In the genomic region with DNA sequence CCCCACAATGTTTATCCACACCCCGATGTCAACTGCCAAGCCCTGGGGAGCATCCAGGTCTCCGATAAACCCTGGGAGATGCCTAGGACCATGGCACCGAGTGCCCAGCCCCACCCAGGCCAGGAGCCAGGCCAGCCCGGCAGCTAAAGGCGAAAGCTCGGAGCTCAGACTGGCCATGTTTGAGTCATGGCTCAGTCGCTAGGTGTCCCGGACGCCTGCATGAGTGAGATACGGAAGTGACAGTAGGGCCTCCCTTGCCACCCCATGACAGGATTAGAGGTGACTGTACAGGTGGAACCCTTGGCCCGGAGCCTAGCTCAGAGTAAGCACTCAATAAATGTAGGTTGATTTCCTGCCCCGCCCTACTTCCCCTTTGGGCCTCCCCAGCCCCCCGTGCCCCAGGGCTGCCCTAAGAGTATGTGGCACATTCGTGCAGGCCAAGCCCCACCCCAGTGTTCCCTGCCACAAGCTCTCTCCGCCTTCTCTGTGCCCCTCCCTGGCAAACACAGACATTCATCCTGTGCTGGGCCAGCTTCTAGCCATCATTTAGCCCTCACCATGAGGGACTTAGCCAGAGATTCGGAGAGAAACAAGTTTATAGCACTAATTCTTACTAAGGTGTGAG, we compare ENCODE assay signal across 8 cellular contexts. TPM values are rescaled to one million over a fixed set of nuclear protein-coding genes. Genes with fewer than 3 reads are reported as not detected.
DNase-seq lines count a peak whose midpoint lies in the region; ATAC-seq, FAIRE-seq and TF ChIP-seq lines count a peak whose summit lies in the region.

No MANE protein-coding gene starts in this region.

- no TSS peak for BruUV-seq in Calu3 (replicated peaks; lab: Mats Ljungman, UMichigan)

- no peaks in the 10 kb centered on the region for H3K36me3 ChIP-seq in psoas muscle (ENCODE audit: insufficient read depth in 1 of 2, low read depth in 1 of 2)

- intact Hi-C loops in Calu3 (cut with micrococcal nuclease; ENCODE audit: unreplicated experiment) (no loop called here), psoas muscle (cut with DNase I) (no loop called here)

- H3K27me3 ChIP-seq in psoas muscle (ENCODE audit: insufficient read depth in 3 of 3, low read length in 2 of 3) = peaks cover 0 to 8% (median 6%) of the 10 kb centered on the region in 3 donors

- no peaks in the 10 kb centered on the region for H3K4me1 ChIP-seq in psoas muscle

- peak in 3 of 4 donors; percentile 48 to 59 (median 58) for ATAC-seq in psoas muscle

- no peak overlapping the region for H3K27ac Mint-ChIP-seq in Calu3 (ENCODE audit: unreplicated experiment)

- CTCF ChIA-PET in Calu3 (lab: Charles Lee) = interaction anchor here (0.6 to 1.4 kb wide), 7 partner anchors 18 to 127 kb away, joined by 3 to 9 read pairs (median 3); partner anchors contain the start of genes AP1M1, FAM32A, HSH2D and RAB8A

- no peaks in the 10 kb centered on the region for H3K27me3 Mint-ChIP-seq in Calu3 (ENCODE audit: unreplicated experiment)

- peaks cover 27% of the 10 kb centered on the region for H3K36me3 Mint-ChIP-seq in Calu3 (ENCODE audit: insufficient read depth, unreplicated experiment)

- peak overlapping the region; percentile 55 for H3K27ac ChIP-seq in psoas muscle

- no peaks in the 10 kb centered on the region for H3K9me3 ChIP-seq in psoas muscle

- H3K4me3 ChIP-seq in psoas muscle = peak overlapping the region; percentile 18

- 57 to 71% (median 58%) methylated on average over 16 of the region's 16 CpGs for WGBS in psoas muscle, 3 donors

- FAIRE-seq in frontal cortex (lab: Jason Lieb, UNC) = no peak

- TF ChIP-seq CTCF in Calu3 (IDR thresholded peaks at IDR 0.05; ENCODE audit: unreplicated experiment) (no peak), psoas muscle (IDR thresholded peaks at IDR 0.05) (no peak)

- DNase-seq in Calu3 (peak; percentile 94), HPDE6-E6E7 (ENCODE audit: extremely low spot score) (peak; percentile 64), dermis blood vessel endothelial cell (peak; percentile 83), psoas muscle (peak; percentile 59 to 67), AG08396 (ENCODE audit: low spot score) (no peak), frontal cortex (ENCODE audit: low spot score in 2 of 2) (no peak), COLO829 (ENCODE audit: low spot score) (no peak)
- DNase-seq in activated CD4-positive, alpha-beta T cell treated with anti-CD3 and anti-CD28 coated beads for 48 hours = peak; percentile 88

- H3K9me3 Mint-ChIP-seq in Calu3 (ENCODE audit: low read depth, unreplicated experiment) = no peaks in the 10 kb centered on the region

- H3K4me3 Mint-ChIP-seq in Calu3 (ENCODE audit: low read depth, unreplicated experiment) = no peak overlapping the region

- H3K4me1 Mint-ChIP-seq in Calu3 (ENCODE audit: low read depth, unreplicated experiment) = peaks cover 7% of the 10 kb centered on the region

RNA-seq across cellular contexts. Expression of gene TPM4, which starts 5.8 kb away (rescaled TPM):
- 219 and 224 TPM in 2 replicates for total RNA-seq in Calu3 (2022)
- total RNA-seq in dermis blood vessel endothelial cell = 533 and 897 TPM in 2 replicates
- 10 to 100 TPM; 30.5 to 57.3 (median 42.5) TPM for total RNA-seq in psoas muscle
- polyA plus RNA-seq in psoas muscle = 10 to 100 TPM; 24.3 to 43.2 (median 40.8) TPM
- 86.0 TPM for total RNA-seq in frontal cortex

RNA-seq across cellular contexts. Expression of gene RAB8A, which starts 41.2 kb away (rescaled TPM):
- total RNA-seq in Calu3 (2022) (76.6 and 77.3 TPM in 2 replicates), dermis blood vessel endothelial cell (66.4 and 73.8 TPM in 2 replicates), psoas muscle (10 to 100 TPM in 1 of 4 donors, 1 to 10 TPM in 3; 8.0 to 12.4 (median 8.9) TPM), frontal cortex (45.2 TPM)
- polyA plus RNA-seq in psoas muscle = 10 to 100 TPM in 1 of 3 donors, 1 to 10 TPM in 2; 7.1 to 13.0 (median 7.4) TPM

Comparison
In these comparisons a context has a peak if more than half of its experiments do, and no peak if none do; other contexts are left out.
1. DNase-seq: peak in Calu3 (single experiment), HPDE6-E6E7 (single experiment), activated CD4-positive, alpha-beta T cell treated with anti-CD3 and anti-CD28 coated beads for 48 hours (single experiment), dermis blood vessel endothelial cell (single experiment) and psoas muscle (2 of 2); none in AG08396 (single experiment), frontal cortex (0 of 2) and COLO829 (single experiment).